In the genomic region with DNA sequence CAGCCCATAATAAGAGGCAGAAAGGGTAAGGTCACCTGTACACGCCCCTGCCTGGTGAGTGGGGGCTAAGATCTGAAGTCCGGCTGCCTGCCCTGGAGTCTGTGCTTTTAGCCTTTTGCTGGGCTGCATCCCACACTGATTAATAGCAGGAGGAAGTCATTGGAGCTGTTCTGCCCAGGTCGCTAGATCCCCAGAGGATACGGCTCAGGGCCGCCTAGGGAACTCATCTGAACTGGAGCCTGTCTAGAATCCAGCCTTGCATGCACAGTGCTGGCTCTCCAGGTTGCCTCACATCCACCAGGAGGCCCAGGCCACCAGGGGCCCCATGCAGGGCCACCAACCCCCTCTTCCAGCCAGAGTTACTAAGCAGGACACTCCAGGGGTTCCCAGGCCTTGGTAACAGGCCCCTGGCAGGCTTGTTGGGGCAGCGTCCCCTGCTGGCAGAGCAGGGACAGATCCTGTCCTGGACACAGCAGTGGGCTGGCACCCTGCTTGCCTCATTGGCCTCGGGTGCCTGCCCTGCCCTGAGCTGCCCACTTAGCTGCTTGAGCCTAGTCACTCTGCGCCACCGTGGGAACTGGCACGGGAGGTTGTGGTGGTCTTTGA, we compare ENCODE assay signal across 1 cellular context.
TF ChIP-seq lines count a peak whose summit lies in the region.

No MANE protein-coding gene starts in this region.

TF ChIP-seq in GM23338, 12 proteins besides CTCF, POLR2A, EP300 and RAD21 (continued from another document):
- TF ChIP-seq CREB1 (CRISPR knock-in tag; IDR thresholded peaks at IDR 0.05; ENCODE audit: low read depth): no peak
- TF ChIP-seq STAT1 (IDR thresholded peaks at IDR 0.05; ENCODE audit: unreplicated experiment): no peak
- TF ChIP-seq, protein P1, sequence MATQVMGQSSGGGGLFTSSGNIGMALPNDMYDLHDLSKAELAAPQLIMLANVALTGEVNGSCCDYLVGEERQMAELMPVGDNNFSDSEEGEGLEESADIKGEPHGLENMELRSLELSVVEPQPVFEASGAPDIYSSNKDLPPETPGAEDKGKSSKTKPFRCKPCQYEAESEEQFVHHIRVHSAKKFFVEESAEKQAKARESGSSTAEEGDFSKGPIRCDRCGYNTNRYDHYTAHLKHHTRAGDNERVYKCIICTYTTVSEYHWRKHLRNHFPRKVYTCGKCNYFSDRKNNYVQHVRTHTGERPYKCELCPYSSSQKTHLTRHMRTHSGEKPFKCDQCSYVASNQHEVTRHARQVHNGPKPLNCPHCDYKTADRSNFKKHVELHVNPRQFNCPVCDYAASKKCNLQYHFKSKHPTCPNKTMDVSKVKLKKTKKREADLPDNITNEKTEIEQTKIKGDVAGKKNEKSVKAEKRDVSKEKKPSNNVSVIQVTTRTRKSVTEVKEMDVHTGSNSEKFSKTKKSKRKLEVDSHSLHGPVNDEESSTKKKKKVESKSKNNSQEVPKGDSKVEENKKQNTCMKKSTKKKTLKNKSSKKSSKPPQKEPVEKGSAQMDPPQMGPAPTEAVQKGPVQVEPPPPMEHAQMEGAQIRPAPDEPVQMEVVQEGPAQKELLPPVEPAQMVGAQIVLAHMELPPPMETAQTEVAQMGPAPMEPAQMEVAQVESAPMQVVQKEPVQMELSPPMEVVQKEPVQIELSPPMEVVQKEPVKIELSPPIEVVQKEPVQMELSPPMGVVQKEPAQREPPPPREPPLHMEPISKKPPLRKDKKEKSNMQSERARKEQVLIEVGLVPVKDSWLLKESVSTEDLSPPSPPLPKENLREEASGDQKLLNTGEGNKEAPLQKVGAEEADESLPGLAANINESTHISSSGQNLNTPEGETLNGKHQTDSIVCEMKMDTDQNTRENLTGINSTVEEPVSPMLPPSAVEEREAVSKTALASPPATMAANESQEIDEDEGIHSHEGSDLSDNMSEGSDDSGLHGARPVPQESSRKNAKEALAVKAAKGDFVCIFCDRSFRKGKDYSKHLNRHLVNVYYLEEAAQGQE (IDR thresholded peaks at IDR 0.05; ENCODE audit: unreplicated experiment): no peak
- TF ChIP-seq EZH2 (IDR thresholded peaks at IDR 0.05; ENCODE audit: low read depth, unreplicated experiment): no peak
- TF ChIP-seq, protein P2, sequence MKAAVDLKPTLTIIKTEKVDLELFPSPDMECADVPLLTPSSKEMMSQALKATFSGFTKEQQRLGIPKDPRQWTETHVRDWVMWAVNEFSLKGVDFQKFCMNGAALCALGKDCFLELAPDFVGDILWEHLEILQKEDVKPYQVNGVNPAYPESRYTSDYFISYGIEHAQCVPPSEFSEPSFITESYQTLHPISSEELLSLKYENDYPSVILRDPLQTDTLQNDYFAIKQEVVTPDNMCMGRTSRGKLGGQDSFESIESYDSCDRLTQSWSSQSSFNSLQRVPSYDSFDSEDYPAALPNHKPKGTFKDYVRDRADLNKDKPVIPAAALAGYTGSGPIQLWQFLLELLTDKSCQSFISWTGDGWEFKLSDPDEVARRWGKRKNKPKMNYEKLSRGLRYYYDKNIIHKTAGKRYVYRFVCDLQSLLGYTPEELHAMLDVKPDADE (IDR thresholded peaks at IDR 0.05): no peak
- no peak for TF ChIP-seq ZNF114 (CRISPR knock-in tag; IDR thresholded peaks at IDR 0.05)
- no peak for TF ChIP-seq EZH2phosphoT487 (IDR thresholded peaks at IDR 0.05; ENCODE audit: unreplicated experiment)
- TF ChIP-seq POLR2AphosphoS5 (IDR thresholded peaks at IDR 0.05; ENCODE audit: low read depth): no peak
